Comparison of ENCODE assay signal across 10 cellular contexts in the genomic region with DNA sequence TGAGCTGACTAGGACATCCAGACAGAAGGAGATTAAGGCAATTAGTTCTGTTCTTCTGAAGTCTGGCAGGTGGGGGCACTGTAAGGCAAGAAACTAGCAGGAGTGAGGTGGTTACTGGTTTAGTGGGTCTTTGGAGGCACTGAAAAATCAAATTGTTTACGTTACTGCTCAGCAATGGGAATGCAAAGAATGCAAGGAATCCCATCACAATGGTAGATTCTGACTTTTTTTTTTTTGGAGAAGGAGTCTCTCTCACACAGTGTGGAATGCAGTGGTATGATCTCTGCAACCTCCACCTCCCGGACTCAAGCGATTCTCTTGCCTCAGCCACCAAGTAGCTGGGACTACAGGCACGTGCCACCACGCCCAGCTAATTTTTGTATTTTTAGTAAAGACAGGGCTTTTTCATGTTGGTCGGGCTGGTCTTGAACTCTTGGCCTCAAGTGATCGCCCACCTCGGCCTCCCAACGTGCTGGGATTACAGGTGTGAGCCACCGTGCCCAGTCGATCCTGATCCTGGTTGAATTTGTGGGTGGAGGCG. TPM values are rescaled to one million over a fixed set of nuclear protein-coding genes. Genes with fewer than 3 reads are reported as not detected.
A peak's percentile ranks its signal among the peaks of the same experiment; 100 is the strongest.
DNase-seq lines count a peak whose midpoint lies in the region; ATAC-seq and TF ChIP-seq lines count a peak whose summit lies in the region.
"Had no signal": no experiment of that assay in that cellular context is flagged by ENCODE, and none has a peak within 500 bp of the region (broad histone marks: within the 10 kb centered on the region; RNA-seq: fewer than 3 reads in every experiment).

No MANE protein-coding gene starts in this region.

- TF ChIP-seq CTCF in GM12872 (IDR thresholded peaks at IDR 0.05; ENCODE audit: insufficient read depth, low read depth, low read length) = peak; percentile 13; the same call in 1 of the 3 replicates
- peak; percentile 68 for TF ChIP-seq CTCF in epithelial cell of proximal tubule (conservative IDR thresholded peaks at IDR 0.05; ENCODE audit: low read depth, low read length)
- peak; percentile 72 for TF ChIP-seq CTCF in osteoblast (IDR thresholded peaks at IDR 0.05; ENCODE audit: extremely low read depth, low read depth, low read length)
- TF ChIP-seq CTCF in BE2C (IDR thresholded peaks at IDR 0.05; ENCODE audit: low read depth, low read length) = no peak

- no peak overlapping the region for H3K9ac ChIP-seq in NT2/D1 (ENCODE audit: insufficient read length, low read depth)

- H3K4me3 ChIP-seq in NT2/D1 (ENCODE audit: insufficient read length, low read depth) (no peak overlapping the region), epithelial cell of proximal tubule (ENCODE audit: low read depth, low read length) (no peak overlapping the region), osteoblast (ENCODE audit: insufficient read depth, low read length) (no peak overlapping the region), BE2C (ENCODE audit: low read depth, low read length) (no peak overlapping the region)
- H3K4me3 ChIP-seq: gastrocnemius medialis had no signal

- H2AFZ ChIP-seq in osteoblast (ENCODE audit: low read length) = no peak overlapping the region

- no peak overlapping the region for H3K4me2 ChIP-seq in osteoblast (ENCODE audit: insufficient read depth, low read length)

- H3K36me3 ChIP-seq in NT2/D1 (ENCODE audit: insufficient read depth, insufficient read length, low read length) (no peaks in the 10 kb centered on the region), osteoblast (ENCODE audit: insufficient read depth, low read length) (no peaks in the 10 kb centered on the region), BE2C (no peaks in the 10 kb centered on the region)
- H3K36me3 ChIP-seq: gastrocnemius medialis had no signal

- H3K4me1 ChIP-seq in NT2/D1 (ENCODE audit: insufficient read depth, insufficient read length) (peaks cover 5% of the 10 kb centered on the region), osteoblast (ENCODE audit: insufficient read depth, low read length) (peaks cover 22% of the 10 kb centered on the region), BE2C (no peaks in the 10 kb centered on the region)
- H3K4me1 ChIP-seq: gastrocnemius medialis had no signal

- no peaks in the 10 kb centered on the region for H4K20me1 ChIP-seq in osteoblast (ENCODE audit: insufficient read depth, low read length)

- H3K9me3 ChIP-seq in NT2/D1 (ENCODE audit: insufficient read depth, low read length) (no peaks in the 10 kb centered on the region), osteoblast (ENCODE audit: low read depth, low read length) (no peaks in the 10 kb centered on the region), BE2C (no peaks in the 10 kb centered on the region)
- H3K9me3 ChIP-seq: gastrocnemius medialis had no signal

- DNase-seq in NT2/D1 (ENCODE audit: low read depth, low spot score) (peak; percentile 94), epithelial cell of proximal tubule (ENCODE audit: low read depth) (peak; percentile 74), osteoblast (ENCODE audit: insufficient read length, low spot score, missing footprints) (peak; percentile 95), BE2C (no peak)
- no peak for DNase-seq in stimulated activated CD4-positive, alpha-beta T cell treated with anti-CD3 and anti-CD28 coated beads, Interleukin-4, amount 100 ng/mL, for 4 hours
- DNase-seq in activated naive CD4-positive, alpha-beta T cell (lab: John Stamatoyannopoulos, UW) = no peak
- DNase-seq: gastrocnemius medialis, T-cell had no signal

- peak overlapping the region; percentile 44 for H3K27ac ChIP-seq in osteoblast (ENCODE audit: low read depth, low read length)
- H3K27ac ChIP-seq: gastrocnemius medialis had no signal

- H3K27me3 ChIP-seq in NT2/D1 (ENCODE audit: insufficient read depth, insufficient read length) (no peaks in the 10 kb centered on the region), osteoblast (ENCODE audit: insufficient read depth, low read length) (no peaks in the 10 kb centered on the region), BE2C (no peaks in the 10 kb centered on the region)
- H3K27me3 ChIP-seq: gastrocnemius medialis had no signal

- ATAC-seq in HG03135 (IDR thresholded peaks at IDR 0.05; ENCODE audit: unreplicated experiment) = no peak
- ATAC-seq: gastrocnemius medialis, T-cell had no signal

- H3K79me2 ChIP-seq in osteoblast (ENCODE audit: insufficient read depth, low read length) = no peaks in the 10 kb centered on the region

RNA-seq across cellular contexts. Expression of a gene that starts 16.4 kb away (rescaled TPM):
- 0.22 and 1.3 TPM in 2 replicates for total RNA-seq in epithelial cell of proximal tubule
- total RNA-seq in osteoblast = not detected in 2 replicates
- polyA plus RNA-seq in BE2C (2012; ENCODE audit: insufficient read depth, insufficient read length, low read depth) = not detected

RNA-seq across cellular contexts. Expression of a gene that starts 23.9 kb away (rescaled TPM):
- total RNA-seq in epithelial cell of proximal tubule (0.51 and 1.7 TPM in 2 replicates), osteoblast (28.6 and 29.8 TPM in 2 replicates)
- polyA plus RNA-seq in BE2C (2012; ENCODE audit: insufficient read depth, insufficient read length, low read depth) = not detected

Comparison
In these comparisons a context has a peak if more than half of its experiments do, and no peak if none do; other contexts are left out.
1. DNase-seq: peak in NT2/D1 (single experiment), epithelial cell of proximal tubule (single experiment) and osteoblast (single experiment); none in stimulated activated CD4-positive, alpha-beta T cell treated with anti-CD3 and anti-CD28 coated beads, Interleukin-4, amount 100 ng/mL, for 4 hours (0 of 2), BE2C (single experiment) and activated naive CD4-positive, alpha-beta T cell (0 of 4).
2. RNA of a gene that starts 23.9 kb away (total RNA-seq): 28.6 to 29.8 TPM in osteoblast; 0.51 to 1.7 TPM in epithelial cell of proximal tubule; every median in the first group is over 10 times any median in the second.